In genomic region chr3:20023663-20024417, GRCh38 we compare ENCODE assay signal across 13 cellular contexts. TPM values are rescaled to one million over a fixed set of nuclear protein-coding genes. Genes with fewer than 3 reads are reported as not detected.
DNase-seq lines count a peak whose midpoint lies in the region; ATAC-seq and TF ChIP-seq lines count a peak whose summit lies in the region.
"Had no signal": no experiment of that assay in that cellular context is flagged by ENCODE, and none has a peak within 500 bp of the region (broad histone marks: within the 10 kb centered on the region; RNA-seq: fewer than 3 reads in every experiment).

No MANE protein-coding gene starts in this region.

- 40 to 59% methylated on average over 2 of the region's 2 CpGs for WGBS in body of pancreas, 2 donors

- no peak overlapping the region for H3K27ac ChIP-seq in Karpas-422 (ENCODE audit: low read length)
- peak overlapping the region in 2 of 4 donors; percentile 28 to 47 for H3K27ac ChIP-seq in body of pancreas
- H3K27ac ChIP-seq: foreskin keratinocyte had no signal

- no peak overlapping the region for H3K4me3 Mint-ChIP-seq in stimulated activated naive B cell treated with anti-CD40 and anti-IgM and Interleukin-4, amounts not matched to agents 10 μg/mL and 1 μg/mL and 100 μg/mL, for 72 hours
- H3K4me3 Mint-ChIP-seq: T-helper 1 cell treated with Interleukin-12 subunit alpha and Interleukin-12 subunit beta and Interleukin-4 antibody, amounts not matched to agents 30 μg/mL and 1 μg/mL, for 36 hours had no signal

- peak overlapping the region; percentile 43; the same call in 1 of the 2 replicates for H2AFZ ChIP-seq in Karpas-422 (ENCODE audit: low read length)

- no peak overlapping the region for H3K4me3 ChIP-seq in Karpas-422 (ENCODE audit: low read length)
- no peak overlapping the region for H3K4me3 ChIP-seq in body of pancreas

- H4K20me1 ChIP-seq in Karpas-422 (ENCODE audit: insufficient read depth, low read depth, low read length): no peaks in the 10 kb centered on the region

- no peak for TF ChIP-seq POLR2A in body of pancreas (IDR thresholded peaks at IDR 0.05)

- DNase-seq in Karpas-422 (no peak), body of pancreas (peak in 3 of 4 donors; percentile 25 to 32 (median 30)), left lobe of liver (ENCODE audit: low spot score) (no peak), NCI-H1694 (lab: John Stamatoyannopoulos, UW) (no peak), NCI-H510A (lab: John Stamatoyannopoulos, UW) (no peak)
- DNase-seq in stimulated activated naive B cell treated with anti-CD40 and anti-IgM and Interleukin-4, amounts not matched to agents 10 μg/mL and 1 μg/mL and 100 μg/mL, for 72 hours: no peak
- DNase-seq in activated CD4-positive, alpha-beta T cell treated with anti-CD3 and anti-CD28 coated beads, Interleukin-2, amount 50 U/mL, for 4 hours: no peak
- DNase-seq: NCI-H2081 treated with DMSO at 0.1 percent for 48 hours; retina; stimulated activated naive CD8-positive, alpha-beta T cell treated with anti-CD3 and anti-CD28 coated beads, Interleukin-15, Interleukin-2, amounts not matched to agents 100 U/mL and 50 U/mL, for 24 hours had no signal

- H3K4me1 ChIP-seq in Karpas-422 (ENCODE audit: low read length) (peaks cover 7% of the 10 kb centered on the region), body of pancreas (peaks cover 8% of the 10 kb centered on the region)
- H3K4me1 ChIP-seq: foreskin keratinocyte had no signal

- H3K79me2 ChIP-seq in Karpas-422 (ENCODE audit: low read length): no peaks in the 10 kb centered on the region

- no peak overlapping the region for H3K4me2 ChIP-seq in Karpas-422 (ENCODE audit: low read depth, low read length, poor library complexity, severe bottlenecking)

- H3K9me3 Mint-ChIP-seq in stimulated activated naive B cell treated with anti-CD40 and anti-IgM and Interleukin-4, amounts not matched to agents 10 μg/mL and 1 μg/mL and 100 μg/mL, for 72 hours: no peaks in the 10 kb centered on the region
- H3K9me3 Mint-ChIP-seq: T-helper 1 cell treated with Interleukin-12 subunit alpha and Interleukin-12 subunit beta and Interleukin-4 antibody, amounts not matched to agents 30 μg/mL and 1 μg/mL, for 36 hours had no signal

- no peaks in the 10 kb centered on the region for H3K36me3 Mint-ChIP-seq in stimulated activated naive B cell treated with anti-CD40 and anti-IgM and Interleukin-4, amounts not matched to agents 10 μg/mL and 1 μg/mL and 100 μg/mL, for 72 hours

- H3K36me3 ChIP-seq in Karpas-422 (ENCODE audit: insufficient read depth, low read length) (no peaks in the 10 kb centered on the region), body of pancreas (replicated peaks in 1 of 2; ENCODE audit: insufficient read depth in 1 of 2, low read depth in 2 of 2) (no peaks in the 10 kb centered on the region)

- intact Hi-C loops in body of pancreas (cut with DNase I): no loop called here

- peaks cover 5 to 12% of the 10 kb centered on the region in 2 donors for H3K4me1 Mint-ChIP-seq in stimulated activated naive B cell treated with anti-CD40 and anti-IgM and Interleukin-4, amounts not matched to agents 10 μg/mL and 1 μg/mL and 100 μg/mL, for 72 hours

- H3K27me3 Mint-ChIP-seq in stimulated activated naive B cell treated with anti-CD40 and anti-IgM and Interleukin-4, amounts not matched to agents 10 μg/mL and 1 μg/mL and 100 μg/mL, for 72 hours: no peaks in the 10 kb centered on the region

- TF ChIP-seq CTCF in body of pancreas (IDR thresholded peaks at IDR 0.05): no peak

- ATAC-seq in body of pancreas (peak; percentile 60), left lobe of liver (peak; percentile 70), GM21717 (IDR thresholded peaks at IDR 0.05; ENCODE audit: unreplicated experiment) (no peak)
- peak; percentile 85 to 88 for ATAC-seq in stimulated activated naive B cell treated with anti-CD40 and anti-IgM and Interleukin-4, amounts not matched to agents 10 μg/mL and 1 μg/mL and 100 μg/mL, for 72 hours (replicated peaks)
- ATAC-seq: foreskin keratinocyte; stimulated activated naive CD8-positive, alpha-beta T cell treated with anti-CD3 and anti-CD28 coated beads, Interleukin-15, Interleukin-2, amounts not matched to agents 100 U/mL and 50 U/mL, for 24 hours had no signal

- H3K9me3 ChIP-seq in Karpas-422 (ENCODE audit: low read length) (no peaks in the 10 kb centered on the region), body of pancreas (no peaks in the 10 kb centered on the region)

- peak overlapping the region; percentile 51 for H3K27ac Mint-ChIP-seq in stimulated activated naive B cell treated with anti-CD40 and anti-IgM and Interleukin-4, amounts not matched to agents 10 μg/mL and 1 μg/mL and 100 μg/mL, for 72 hours
- H3K27ac Mint-ChIP-seq: T-helper 1 cell treated with Interleukin-12 subunit alpha and Interleukin-12 subunit beta and Interleukin-4 antibody, amounts not matched to agents 30 μg/mL and 1 μg/mL, for 36 hours had no signal

- H3K27me3 ChIP-seq in Karpas-422 (ENCODE audit: low read length) (no peaks in the 10 kb centered on the region), body of pancreas (no peaks in the 10 kb centered on the region)
- H3K27me3 ChIP-seq: foreskin keratinocyte had no signal

- no peaks in the 10 kb centered on the region for H3K9me2 ChIP-seq in Karpas-422 (replicated peaks; ENCODE audit: insufficient read depth, low read length)

- no peak overlapping the region for H3K9ac ChIP-seq in Karpas-422 (ENCODE audit: low read length)

RNA-seq across cellular contexts. Expression of gene PP2D1, which starts 11.8 kb away (rescaled TPM):
- total RNA-seq in Karpas-422 (2014; rRNA removed; shearing (Covaris generic); ENCODE audit: low replicate concordance): not detected in 2 replicates
- not detected for total RNA-seq in body of pancreas
- not detected for total RNA-seq in left lobe of liver
- total RNA-seq: foreskin keratinocyte had no signal

RNA-seq across cellular contexts. Expression of gene KAT2B, which starts 16.4 kb away (rescaled TPM):
- total RNA-seq in Karpas-422 (2014; rRNA removed; shearing (Covaris generic); ENCODE audit: low replicate concordance): 37.7 and 45.8 TPM in 2 replicates
- 10 to 100 TPM; 14.5 to 25.2 TPM for total RNA-seq in body of pancreas
- total RNA-seq in left lobe of liver: 25.6 TPM

Comparison
In these comparisons a context has a peak if more than half of its experiments do, and no peak if none do; other contexts are left out.
1. DNase-seq: peak in body of pancreas (3 of 4); none in Karpas-422 (single experiment), left lobe of liver (single experiment), stimulated activated naive B cell treated with anti-CD40 and anti-IgM and Interleukin-4, amounts not matched to agents 10 μg/mL and 1 μg/mL and 100 μg/mL, for 72 hours (single experiment), NCI-H1694 (single experiment), activated CD4-positive, alpha-beta T cell treated with anti-CD3 and anti-CD28 coated beads, Interleukin-2, amount 50 U/mL, for 4 hours (0 of 2) and NCI-H510A (single experiment).